35 cellular contexts compared by ENCODE assay signal in genomic region chr2:26249625-26250024, GRCh38.
"Had no signal": no experiment of that assay in that cellular context is flagged by ENCODE, and none has a peak within 500 bp of the region (broad histone marks: within the 10 kb centered on the region; RNA-seq: fewer than 3 reads in every experiment).

No MANE protein-coding gene starts in this region.

- ATAC-seq: activated naive CD8-positive, alpha-beta T cell treated with anti-CD3 and anti-CD28 coated beads, Interleukin-2, amount 50 U/mL, for 24 hours; activated T-cell treated with anti-CD3 and anti-CD28 coated beads, Interleukin-2, amount 50 U/mL, for 4 hours; Right ventricle myocardium inferior had no signal

- H3K4me2 ChIP-seq: PC-9 had no signal

- H3K27ac ChIP-seq: PC-9, RWPE1, VCaP had no signal

- DNase-seq: activated B cell treated with CpG ODN at 0.5 μM for 24 hours; activated CD4-positive, alpha-beta memory T cell treated with anti-CD3 and anti-CD28 coated beads for 36 hours; activated CD4-positive, alpha-beta T cell treated with anti-CD3 and anti-CD28 coated beads for 4 hours; activated CD4-positive, alpha-beta T cell treated with anti-CD3 and anti-CD28 coated beads, Interleukin-2, amount 50 U/mL, for 1 hour; activated CD4-positive, CD25-positive, alpha-beta regulatory T cell treated with anti-CD3 and anti-CD28 coated beads, Interleukin-2, amount 50 U/mL, for 72 hours; activated CD8-positive, alpha-beta memory T cell treated with anti-CD3 and anti-CD28 coated beads, Interleukin-2, amount 50 U/mL, for 4 hours; activated naive CD4-positive, alpha-beta T cell treated with anti-CD3 and anti-CD28 coated beads, Interleukin-2, amount 10 ng/mL, durations not matched to agents 7 days and 5 days; activated naive CD8-positive, alpha-beta T cell treated with anti-CD3 and anti-CD28 coated beads, Interleukin-2, amount 50 U/mL, for 24 hours; activated T-cell treated with anti-CD3 and anti-CD28 coated beads for 4 hours; activated T-cell treated with anti-CD3 and anti-CD28 coated beads, Interleukin-2, amount 50 U/mL, for 4 hours; anterior cingulate cortex; Kasumi-1; KG1; MM.1S; MV-4-11; NCI-H1092; NCI-H1436 treated with DMSO at 0.1 percent for 48 hours; NCI-H1694 treated with DMSO at 0.1 percent for 48 hours; NCI-H2029; NCI-H2171; NCI-H510A; NCI-H526; NCI-H748 treated with DMSO at 0.1 percent for 48 hours; NK-92 treated with Interleukin-12 subunit alpha and Interleukin-12 subunit beta, amount 100 ng/mL, for 24 hours; PC-9; SW 1271; T-helper 1 cell; T-helper 2 cell; T-helper 9 cell had no signal

- H3K36me3 Mint-ChIP-seq: activated naive CD8-positive, alpha-beta T cell had no signal

- H3K27ac Mint-ChIP-seq: activated B cell treated with CpG ODN at 0.5 μM for 24 hours; activated CD4-positive, alpha-beta memory T cell treated with anti-CD3 and anti-CD28 coated beads for 36 hours; activated naive CD4-positive, alpha-beta T cell treated with anti-CD3 and anti-CD28 coated beads, Interleukin-2, amount 10 ng/mL, durations not matched to agents 7 days and 5 days; activated naive CD8-positive, alpha-beta T cell; activated naive CD8-positive, alpha-beta T cell treated with anti-CD3 and anti-CD28 coated beads, Interleukin-2, amount 50 U/mL, for 24 hours; activated T-helper 1 cell treated with anti-CD3 and anti-CD28 coated beads, Interleukin-12 subunit alpha, Interleukin-12 subunit beta, Interleukin-2, Interleukin-4 antibody, amounts not matched to agents 30 ng/mL and 10 ng/mL and 1 ng/mL, durations not matched to agents 14 hours and 24 hours and 36 hours had no signal

- H3K9me3 Mint-ChIP-seq: activated B cell treated with CpG ODN at 0.5 μM for 24 hours; activated CD4-positive, alpha-beta memory T cell treated with anti-CD3 and anti-CD28 coated beads for 36 hours; activated naive CD4-positive, alpha-beta T cell treated with anti-CD3 and anti-CD28 coated beads, Interleukin-2, amount 10 ng/mL, durations not matched to agents 7 days and 5 days; activated naive CD8-positive, alpha-beta T cell treated with anti-CD3 and anti-CD28 coated beads, Interleukin-2, amount 50 U/mL, for 24 hours; activated T-cell treated with anti-CD3 and anti-CD28 coated beads, Interleukin-2, amount 50 U/mL, for 4 hours; activated T-helper 1 cell treated with anti-CD3 and anti-CD28 coated beads, Interleukin-12 subunit alpha, Interleukin-12 subunit beta, Interleukin-2, Interleukin-4 antibody, amounts not matched to agents 30 ng/mL and 10 ng/mL and 1 ng/mL, durations not matched to agents 14 hours and 24 hours and 36 hours; brain had no signal

- H3K4me3 ChIP-seq: PC-9 had no signal

- H3K27me3 Mint-ChIP-seq: activated B cell treated with CpG ODN at 0.5 μM for 24 hours; activated CD4-positive, alpha-beta memory T cell treated with anti-CD3 and anti-CD28 coated beads for 36 hours; activated naive CD4-positive, alpha-beta T cell treated with anti-CD3 and anti-CD28 coated beads, Interleukin-2, amount 10 ng/mL, durations not matched to agents 7 days and 5 days; activated naive CD8-positive, alpha-beta T cell; activated naive CD8-positive, alpha-beta T cell treated with anti-CD3 and anti-CD28 coated beads, Interleukin-2, amount 50 U/mL, for 24 hours had no signal

- H3K4me3 Mint-ChIP-seq: activated B cell treated with CpG ODN at 0.5 μM for 24 hours; activated CD4-positive, alpha-beta memory T cell treated with anti-CD3 and anti-CD28 coated beads for 36 hours; activated naive CD4-positive, alpha-beta T cell treated with anti-CD3 and anti-CD28 coated beads, Interleukin-2, amount 10 ng/mL, durations not matched to agents 7 days and 5 days; activated naive CD8-positive, alpha-beta T cell; activated naive CD8-positive, alpha-beta T cell treated with anti-CD3 and anti-CD28 coated beads, Interleukin-2, amount 50 U/mL, for 24 hours; activated T-cell treated with anti-CD3 and anti-CD28 coated beads, Interleukin-2, amount 50 U/mL, for 4 hours; activated T-helper 1 cell treated with anti-CD3 and anti-CD28 coated beads, Interleukin-12 subunit alpha, Interleukin-12 subunit beta, Interleukin-2, Interleukin-4 antibody, amounts not matched to agents 30 ng/mL and 10 ng/mL and 1 ng/mL, durations not matched to agents 14 hours and 24 hours and 36 hours had no signal

- H2AFZ ChIP-seq: PC-9 had no signal
